8 cellular contexts compared by ENCODE assay signal in genomic region chr12:65824314-65824563, GRCh38. TPM values are rescaled to one million over a fixed set of nuclear protein-coding genes. Genes with fewer than 3 reads are reported as not detected.
DNase-seq lines count a peak whose midpoint lies in the region; ATAC-seq, FAIRE-seq and TF ChIP-seq lines count a peak whose summit lies in the region.

Gene HMGA2 (plus strand): TSS chr12:65824483. CDS start chr12:65825271, 788 bp downstream.

- FAIRE-seq in urothelium cell line (lab: Jason Lieb, UNC): peak; percentile 17

- H3K27ac ChIP-seq in HUES64 (ENCODE audit: low read depth, low read length): peak within 1 kb of the TSS; percentile 75

- WGBS in HUES64: 0% methylated on average over 14 of the region's 14 CpGs

- TF ChIP-seq CTCF in choroid plexus epithelial cell (conservative IDR thresholded peaks at IDR 0.05; ENCODE audit: low read depth, low read length): no peak

- H3K27me3 ChIP-seq in HUES64 (ENCODE audit: insufficient read depth, low read length): no peaks in the 10 kb centered on the region

- H3K9me3 Mint-ChIP-seq in memory B cell: peaks cover 2% of the 10 kb centered on the region

- peaks cover 27% of the 10 kb centered on the region for H3K27me3 Mint-ChIP-seq in memory B cell

- no peak for ATAC-seq in memory B cell (ENCODE audit: low read depth)
- no peak for ATAC-seq in GM21619 (IDR thresholded peaks at IDR 0.05; ENCODE audit: unreplicated experiment)
- no peak for ATAC-seq in GM21825 (IDR thresholded peaks at IDR 0.05; ENCODE audit: unreplicated experiment)
- ATAC-seq in HG02973 (IDR thresholded peaks at IDR 0.05; ENCODE audit: unreplicated experiment): no peak

- peaks cover 10% of the 10 kb centered on the region for H3K4me1 Mint-ChIP-seq in memory B cell

- no peak within 1 kb of the TSS for H3K27ac Mint-ChIP-seq in memory B cell

- DNase-seq in AG08395 (ENCODE audit: low spot score): peak; percentile 48
- peak; percentile 80 for DNase-seq in choroid plexus epithelial cell (ENCODE audit: low read depth)
- no peak for DNase-seq in memory B cell (ENCODE audit: low spot score in 2 of 2)
- DNase-seq in urothelium cell line (ENCODE audit: low spot score): no peak

- H3K9me3 ChIP-seq in HUES64 (ENCODE audit: insufficient read depth, low read depth, low read length): no peaks in the 10 kb centered on the region

- H3K9ac ChIP-seq in HUES64 (ENCODE audit: low read depth, low read length): peak within 1 kb of the TSS; percentile 89

- H3K4me3 Mint-ChIP-seq in memory B cell: peak within 1 kb of the TSS; percentile 32

- H3K36me3 Mint-ChIP-seq in memory B cell: no peaks in the 10 kb centered on the region

- H3K4me3 ChIP-seq in HUES64 (ENCODE audit: low read length) (peak within 1 kb of the TSS; percentile 89), choroid plexus epithelial cell (ENCODE audit: low read depth, low read length) (peak within 1 kb of the TSS; percentile 85)

- H3K36me3 ChIP-seq in HUES64 (ENCODE audit: insufficient read depth, low read length): peaks cover 9% of the 10 kb centered on the region

- peaks cover 43% of the 10 kb centered on the region for H3K4me1 ChIP-seq in HUES64 (ENCODE audit: insufficient read depth, low read length)

RNA-seq across cellular contexts. Expression of gene HMGA2, which starts in this region (rescaled TPM):
- 156 TPM for polyA plus RNA-seq in HUES64 (2013, experiment 1 of 2)
- polyA plus RNA-seq in HUES64 (2013, experiment 2 of 2): 179 TPM

Comparison
In these comparisons a context has a peak if more than half of its experiments do, and no peak if none do; other contexts are left out.
1. DNase-seq: peak in AG08395 (single experiment) and choroid plexus epithelial cell (single experiment); none in memory B cell (0 of 2) and urothelium cell line (single experiment).